Comparison of ENCODE assay signal across 22 cellular contexts in genomic region chr16:79950932-79951719, GRCh38.
DNase-seq lines count a peak whose midpoint lies in the region; ATAC-seq and TF ChIP-seq lines count a peak whose summit lies in the region.
"Had no signal": no experiment of that assay in that cellular context is flagged by ENCODE, and none has a peak within 500 bp of the region (broad histone marks: within the 10 kb centered on the region; RNA-seq: fewer than 3 reads in every experiment).

No MANE protein-coding gene starts in this region.

- H3K4me1 ChIP-seq in endodermal cell (ENCODE audit: control insufficient read depth, insufficient read depth, low read length) (peaks cover 7% of the 10 kb centered on the region), lung (ENCODE audit: control insufficient read depth in 2 of 2, insufficient read depth in 2 of 2, low read length in 2 of 2) (peaks cover 0 to 3% of the 10 kb centered on the region in 2 donors), mammary epithelial cell (ENCODE audit: insufficient read depth, low read length) (no peaks in the 10 kb centered on the region)
- H3K4me1 ChIP-seq: A549, Peyer's patch had no signal

- ATAC-seq in lung (ENCODE audit: insufficient read depth, low FRiP score) (peak; percentile 36), GM21526 (IDR thresholded peaks at IDR 0.05; ENCODE audit: low FRiP score, unreplicated experiment) (no peak)
- ATAC-seq: A549, GM12878 had no signal

- H3K9me3 ChIP-seq in endodermal cell (ENCODE audit: control insufficient read depth, low read length) = no peaks in the 10 kb centered on the region
- H3K9me3 ChIP-seq in lung (ENCODE audit: control insufficient read depth in 2 of 2, insufficient read depth in 1 of 2, low read length in 1 of 2) = no peaks in the 10 kb centered on the region
- H3K9me3 ChIP-seq in mammary epithelial cell (replicated peaks; ENCODE audit: insufficient read depth, low read length) = no peaks in the 10 kb centered on the region
- H3K9me3 ChIP-seq: A549, Peyer's patch had no signal

- H3K36me3 Mint-ChIP-seq in endodermal cell (ENCODE audit: low read depth) (no peaks in the 10 kb centered on the region), osteocyte (ENCODE audit: unreplicated experiment) (no peaks in the 10 kb centered on the region)
- H3K36me3 Mint-ChIP-seq: CD14-positive monocyte had no signal

- H2AFZ ChIP-seq in mammary epithelial cell (ENCODE audit: low read depth, low read length) = no peak overlapping the region
- H2AFZ ChIP-seq: GM23248 had no signal

- H3K4me2 ChIP-seq in mammary epithelial cell (ENCODE audit: insufficient read depth, low read depth, low read length) = no peak overlapping the region
- H3K4me2 ChIP-seq: A549 had no signal

- H3K27me3 ChIP-seq in endodermal cell (ENCODE audit: control insufficient read depth, insufficient read depth, low read length, poor library complexity, severe bottlenecking) (peaks cover 41% of the 10 kb centered on the region), lung (ENCODE audit: control insufficient read depth, insufficient read depth) (no peaks in the 10 kb centered on the region), mammary epithelial cell (ENCODE audit: insufficient read depth, low read length) (no peaks in the 10 kb centered on the region)
- H3K27me3 ChIP-seq: Peyer's patch had no signal

- H3K4me3 ChIP-seq in endodermal cell (ENCODE audit: low read length) = peak overlapping the region; percentile 14
- no peak overlapping the region for H3K4me3 ChIP-seq in lung
- no peak overlapping the region for H3K4me3 ChIP-seq in mammary epithelial cell (replicated peaks in 1 of 3; ENCODE audit: insufficient read depth in 1 of 3, low read depth in 2 of 3, low read length in 3 of 3)
- H3K4me3 ChIP-seq: A549, GM12878, GM23248, Peyer's patch had no signal

- H3K9me3 Mint-ChIP-seq in endodermal cell (no peaks in the 10 kb centered on the region), osteocyte (ENCODE audit: unreplicated experiment) (no peaks in the 10 kb centered on the region)
- H3K9me3 Mint-ChIP-seq: H9 had no signal

- H3K27ac Mint-ChIP-seq in endodermal cell (no peak overlapping the region), osteocyte (ENCODE audit: unreplicated experiment) (no peak overlapping the region)
- H3K27ac Mint-ChIP-seq: B cell, CD14-positive monocyte, H9 had no signal

- no peak overlapping the region for H3K4me3 Mint-ChIP-seq in endodermal cell
- H3K4me3 Mint-ChIP-seq in osteocyte (ENCODE audit: unreplicated experiment) = no peak overlapping the region
- H3K4me3 Mint-ChIP-seq: B cell, CD14-positive monocyte, H9 had no signal

- H3K27ac ChIP-seq in endodermal cell (ENCODE audit: low read depth, low read length) = no peak overlapping the region
- no peak overlapping the region for H3K27ac ChIP-seq in lung (ENCODE audit: low read depth in 1 of 2, low read length in 1 of 2)
- H3K27ac ChIP-seq in mammary epithelial cell (ENCODE audit: insufficient read depth, low read depth, low read length) = no peak overlapping the region
- H3K27ac ChIP-seq: A549, GM23248, Peyer's patch had no signal

- in situ Hi-C loops in mammary epithelial cell (cut with MboI; ENCODE audit: low sequenced_read_pairs in 2 of 2) = no loop called here

- H3K27me3 Mint-ChIP-seq in endodermal cell (ENCODE audit: insufficient read depth) = peaks cover 33% of the 10 kb centered on the region
- H3K27me3 Mint-ChIP-seq in osteocyte (ENCODE audit: unreplicated experiment) = peaks cover 6% of the 10 kb centered on the region

- peak; percentile 30 for DNase-seq in CD1c-positive myeloid dendritic cell (ENCODE audit: extremely low spot score)
- DNase-seq in OCI-M1 (lab: John Stamatoyannopoulos, UW) = peak; percentile 62
- no peak for DNase-seq in endodermal cell
- DNase-seq in lung (ENCODE audit: low spot score) = no peak
- no peak for DNase-seq in mammary epithelial cell
- DNase-seq in Kasumi-1 (lab: John Stamatoyannopoulos, UW) = no peak
- DNase-seq in osteocyte (ENCODE audit: extremely low spot score, unreplicated experiment) = no peak
- DNase-seq: GM23248, H9, KBM-7, NCI-H1092, NCI-H1436, NCI-H187 treated with DMSO at 0.1 percent for 48 hours, NCI-H345, NCI-H524, NCI-H82, Peyer's patch had no signal

- H3K79me2 ChIP-seq in mammary epithelial cell (ENCODE audit: insufficient read depth, low read length) = no peaks in the 10 kb centered on the region

- TF ChIP-seq CTCF in endodermal cell (conservative IDR thresholded peaks at IDR 0.05) = no peak
- no peak for TF ChIP-seq CTCF in lung (IDR thresholded peaks at IDR 0.05; ENCODE audit: control extremely low read depth, extremely low read depth)
- TF ChIP-seq CTCF in mammary epithelial cell (conservative IDR thresholded peaks at IDR 0.05 in 1 of 2, IDR thresholded peaks at IDR 0.05 in 1 of 2; ENCODE audit: extremely low read depth in 1 of 2, insufficient read depth in 1 of 2, low read depth in 1 of 2, low read length in 2 of 2) = no peak
- no peak for TF ChIP-seq CTCF in osteocyte (IDR thresholded peaks at IDR 0.05)

- no TSS peak for BruUV-seq in mammary epithelial cell (replicated peaks; lab: Mats Ljungman, UMichigan)

- 72 to 73% methylated on average over 3 of the region's 3 CpGs for WGBS in endodermal cell (ENCODE audit: insufficient coverage in 1 of 2, insufficient read length in 1 of 2), 2 experiments
- WGBS in lung, 2 donors = 26 to 50% methylated on average over 3 of the region's 3 CpGs
- WGBS in mammary epithelial cell (ENCODE audit: low coverage, missing lambda C conversion rate) = 52% methylated on average over 3 of the region's 3 CpGs

- no peaks in the 10 kb centered on the region for H4K20me1 ChIP-seq in mammary epithelial cell (ENCODE audit: insufficient read depth, low read length)

- dilution Hi-C loops in mammary epithelial cell (cut with HindIII; ENCODE audit: low sequenced_read_pairs) = no loop called here

- peaks cover 12% of the 10 kb centered on the region for H3K4me1 Mint-ChIP-seq in endodermal cell
- H3K4me1 Mint-ChIP-seq in osteocyte (ENCODE audit: unreplicated experiment) = peaks cover 2% of the 10 kb centered on the region
- H3K4me1 Mint-ChIP-seq: B cell, H9 had no signal

- intact Hi-C loops in mammary epithelial cell (cut with micrococcal nuclease) = no loop called here

- no peaks in the 10 kb centered on the region for H3K36me3 ChIP-seq in endodermal cell (ENCODE audit: control insufficient read depth, insufficient read depth, low read length)
- no peaks in the 10 kb centered on the region for H3K36me3 ChIP-seq in lung (ENCODE audit: control insufficient read depth in 2 of 2, insufficient read depth in 2 of 2, low read length in 2 of 2)
- H3K36me3 ChIP-seq in mammary epithelial cell (ENCODE audit: insufficient read depth, low read length) = no peaks in the 10 kb centered on the region
- H3K36me3 ChIP-seq: Peyer's patch had no signal

- CTCF ChIA-PET in mammary epithelial cell (lab: Charles Lee; ENCODE audit: low non-redundant PET) = no interaction called here

- H3K9ac ChIP-seq in endodermal cell (ENCODE audit: extremely low read depth, low read length, poor library complexity, severe bottlenecking) (no peak overlapping the region), mammary epithelial cell (ENCODE audit: insufficient read depth, low read length) (no peak overlapping the region)
- H3K9ac ChIP-seq: GM23248 had no signal

Comparison
In these comparisons a context has a peak if more than half of its experiments do, and no peak if none do; other contexts are left out.
1. DNase-seq: peak in CD1c-positive myeloid dendritic cell (single experiment) and OCI-M1 (single experiment); none in endodermal cell (single experiment), lung (single experiment), mammary epithelial cell (single experiment), Kasumi-1 (0 of 2) and osteocyte (single experiment).